29 cellular contexts compared by ENCODE assay signal in the genomic region with DNA sequence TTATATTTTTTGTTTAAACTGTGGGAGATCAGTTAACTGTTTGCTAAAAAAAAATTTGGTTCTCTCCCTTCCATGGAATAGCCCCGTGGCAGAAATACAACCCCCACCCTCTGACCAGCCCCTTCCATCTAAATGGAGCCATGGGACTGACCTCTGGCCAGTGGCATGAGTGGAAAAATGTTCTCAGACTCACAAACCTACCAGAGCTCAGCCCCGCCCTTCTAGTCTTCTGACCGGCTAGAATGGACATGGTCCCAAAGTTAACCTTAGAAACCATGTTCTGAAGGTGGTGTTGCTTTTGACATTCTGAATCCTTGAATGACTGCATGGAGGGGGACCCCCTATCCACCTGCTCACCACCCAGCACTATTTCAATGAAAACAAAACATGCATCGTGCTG. TPM values are rescaled to one million over a fixed set of nuclear protein-coding genes. Genes with fewer than 3 reads are reported as not detected.
"Had no signal": no experiment of that assay in that cellular context is flagged by ENCODE, and none has a peak within 500 bp of the region (broad histone marks: within the 10 kb centered on the region; RNA-seq: fewer than 3 reads in every experiment).

No MANE protein-coding gene starts in this region.

- DNase-seq: activated CD4-positive, alpha-beta T cell treated with anti-CD3 and anti-CD28 coated beads, Interleukin-2, amount 10 ng/mL, durations not matched to agents 7 days and 5 days; activated CD4-positive, CD25-positive, alpha-beta regulatory T cell treated with anti-CD3 and anti-CD28 coated beads, Interleukin-2, amount 50 U/mL, for 72 hours; activated CD8-positive, alpha-beta memory T cell treated with anti-CD3 and anti-CD28 coated beads, Interleukin-2, amount 10 ng/mL, durations not matched to agents 7 days and 5 days; activated CD8-positive, alpha-beta T cell treated with anti-CD3 and anti-CD28 coated beads for 36 hours; activated effector memory CD4-positive, alpha-beta T cell treated with anti-CD3 and anti-CD28 coated beads, Interleukin-2, amount 50 U/mL, for 16 hours; activated naive CD4-positive, alpha-beta T cell treated with anti-CD3 and anti-CD28 coated beads, Interleukin-2, amount 10 ng/mL, durations not matched to agents 7 days and 5 days; activated T-cell treated with anti-CD3 and anti-CD28 coated beads for 4 hours; amygdala; dermis blood vessel endothelial cell; effector CD8-positive, alpha-beta T cell; erythroblast; gastrocnemius medialis; heart left ventricle; left cardiac atrium; mesendoderm; mucosa of descending colon; naive thymus-derived CD4-positive, alpha-beta T cell; ovary; right cardiac atrium; stimulated activated CD4-positive, alpha-beta T cell treated with anti-CD3 and anti-CD28 coated beads, Interleukin-2, amount 100 ng/mL, for 24 hours; stomach; WERI-Rb-1 had no signal

- H3K27me3 ChIP-seq: cardiac muscle cell, gastrocnemius medialis, heart left ventricle, ovary, suprapubic skin, tibial nerve had no signal

- H3K4me3 ChIP-seq: cardiac muscle cell, gastrocnemius medialis, heart left ventricle, mucosa of descending colon, ovary, skin epidermis, stomach, suprapubic skin, tibial nerve had no signal

- H3K27ac ChIP-seq: cardiac muscle cell, heart left ventricle, ovary, stomach, suprapubic skin, WERI-Rb-1 had no signal

- H3K4me1 Mint-ChIP-seq: stimulated activated effector memory CD8-positive, alpha-beta T cell treated with anti-CD3 and anti-CD28 coated beads, Interleukin-12 subunit alpha, Interleukin-12 subunit beta, amount 100 ng/mL, for 72 hours had no signal

- H3K4me3 Mint-ChIP-seq: activated CD4-positive, alpha-beta T cell treated with anti-CD3 and anti-CD28 coated beads, Interleukin-2, amount 10 ng/mL, durations not matched to agents 7 days and 5 days; activated CD8-positive, alpha-beta memory T cell treated with anti-CD3 and anti-CD28 coated beads, Interleukin-2, amount 10 ng/mL, durations not matched to agents 7 days and 5 days; activated CD8-positive, alpha-beta T cell treated with anti-CD3 and anti-CD28 coated beads for 36 hours; activated naive CD4-positive, alpha-beta T cell treated with anti-CD3 and anti-CD28 coated beads, Interleukin-2, amount 10 ng/mL, durations not matched to agents 7 days and 5 days; naive thymus-derived CD4-positive, alpha-beta T cell; stimulated activated effector memory CD8-positive, alpha-beta T cell treated with anti-CD3 and anti-CD28 coated beads, Interleukin-12 subunit alpha, Interleukin-12 subunit beta, amount 100 ng/mL, for 72 hours had no signal

- H3K36me3 ChIP-seq: cardiac muscle cell, gastrocnemius medialis, heart left ventricle, ovary, stomach, suprapubic skin, tibial nerve, WERI-Rb-1 had no signal

- H3K27ac Mint-ChIP-seq: activated CD4-positive, alpha-beta T cell treated with anti-CD3 and anti-CD28 coated beads, Interleukin-2, amount 10 ng/mL, durations not matched to agents 7 days and 5 days; activated CD8-positive, alpha-beta memory T cell treated with anti-CD3 and anti-CD28 coated beads, Interleukin-2, amount 10 ng/mL, durations not matched to agents 7 days and 5 days; activated CD8-positive, alpha-beta T cell treated with anti-CD3 and anti-CD28 coated beads for 36 hours; activated naive CD4-positive, alpha-beta T cell treated with anti-CD3 and anti-CD28 coated beads, Interleukin-2, amount 10 ng/mL, durations not matched to agents 7 days and 5 days; naive thymus-derived CD4-positive, alpha-beta T cell; stimulated activated effector memory CD8-positive, alpha-beta T cell treated with anti-CD3 and anti-CD28 coated beads, Interleukin-12 subunit alpha, Interleukin-12 subunit beta, amount 100 ng/mL, for 72 hours had no signal

- ATAC-seq: activated CD8-positive, alpha-beta memory T cell treated with anti-CD3 and anti-CD28 coated beads, Interleukin-2, amount 10 ng/mL, durations not matched to agents 7 days and 5 days; activated CD8-positive, alpha-beta T cell treated with anti-CD3 and anti-CD28 coated beads for 36 hours; gastrocnemius medialis; heart left ventricle; left cardiac atrium; mucosa of descending colon; naive thymus-derived CD4-positive, alpha-beta T cell; right cardiac atrium; stimulated activated effector memory CD8-positive, alpha-beta T cell treated with anti-CD3 and anti-CD28 coated beads, Interleukin-12 subunit alpha, Interleukin-12 subunit beta, amount 100 ng/mL, for 72 hours had no signal

- H3K4me1 ChIP-seq: stomach, suprapubic skin had no signal

- H3K9me3 ChIP-seq: gastrocnemius medialis, heart left ventricle, mucosa of descending colon, ovary, stomach, suprapubic skin, tibial nerve had no signal

- H3K9me3 Mint-ChIP-seq: activated CD4-positive, alpha-beta T cell treated with anti-CD3 and anti-CD28 coated beads, Interleukin-2, amount 10 ng/mL, durations not matched to agents 7 days and 5 days; activated CD8-positive, alpha-beta T cell treated with anti-CD3 and anti-CD28 coated beads for 36 hours; activated naive CD4-positive, alpha-beta T cell treated with anti-CD3 and anti-CD28 coated beads, Interleukin-2, amount 10 ng/mL, durations not matched to agents 7 days and 5 days; naive thymus-derived CD4-positive, alpha-beta T cell; stimulated activated effector memory CD8-positive, alpha-beta T cell treated with anti-CD3 and anti-CD28 coated beads, Interleukin-12 subunit alpha, Interleukin-12 subunit beta, amount 100 ng/mL, for 72 hours had no signal

- H3K36me3 Mint-ChIP-seq: activated CD8-positive, alpha-beta memory T cell treated with anti-CD3 and anti-CD28 coated beads, Interleukin-2, amount 10 ng/mL, durations not matched to agents 7 days and 5 days; activated naive CD4-positive, alpha-beta T cell treated with anti-CD3 and anti-CD28 coated beads, Interleukin-2, amount 10 ng/mL, durations not matched to agents 7 days and 5 days; naive thymus-derived CD4-positive, alpha-beta T cell; stimulated activated effector memory CD8-positive, alpha-beta T cell treated with anti-CD3 and anti-CD28 coated beads, Interleukin-12 subunit alpha, Interleukin-12 subunit beta, amount 100 ng/mL, for 72 hours had no signal

- H3K27me3 Mint-ChIP-seq: activated CD8-positive, alpha-beta T cell treated with anti-CD3 and anti-CD28 coated beads for 36 hours had no signal

RNA-seq across cellular contexts. Expression of a gene that starts 1.3 kb away (rescaled TPM):
- total RNA-seq: activated CD4-positive, alpha-beta T cell treated with anti-CD3 and anti-CD28 coated beads, Interleukin-2, amount 10 ng/mL, durations not matched to agents 7 days and 5 days; activated CD8-positive, alpha-beta memory T cell treated with anti-CD3 and anti-CD28 coated beads, Interleukin-2, amount 10 ng/mL, durations not matched to agents 7 days and 5 days; activated CD8-positive, alpha-beta T cell treated with anti-CD3 and anti-CD28 coated beads for 36 hours; naive thymus-derived CD4-positive, alpha-beta T cell; stomach; suprapubic skin; T-helper 2 cell treated with Interferon-gamma antibody and Interleukin-4, amounts not matched to agents 100 ng/mL and 5 ng/mL, for 36 hours; tibial nerve had no signal
- polyA plus RNA-seq: cardiac muscle cell; naive thymus-derived CD4-positive, alpha-beta T cell; urinary bladder had no signal
